24 cellular contexts compared by ENCODE assay signal in the genomic region with DNA sequence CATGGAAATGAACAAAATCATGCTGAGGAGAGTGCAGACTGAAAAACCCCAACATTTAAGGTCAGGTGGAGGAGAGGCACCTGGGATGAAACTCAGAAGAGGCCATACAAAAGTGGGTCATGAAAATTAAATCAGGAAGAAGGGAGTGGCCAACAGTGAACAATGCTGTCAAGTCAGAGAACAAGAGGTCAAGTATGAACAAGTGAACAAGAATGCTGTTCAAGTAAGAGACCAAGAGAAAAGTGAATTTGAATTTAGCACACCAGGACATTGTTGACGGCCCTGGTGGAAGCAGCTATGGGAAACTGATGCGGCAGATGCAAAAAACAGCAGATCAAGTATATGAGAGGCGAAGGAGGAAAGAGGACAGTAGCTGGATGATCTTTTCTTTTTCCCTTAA. TPM values are rescaled to one million over a fixed set of nuclear protein-coding genes. Genes with fewer than 3 reads are reported as not detected.
DNase-seq lines count a peak whose midpoint lies in the region; ATAC-seq, FAIRE-seq and TF ChIP-seq lines count a peak whose summit lies in the region.
"Had no signal": no experiment of that assay in that cellular context is flagged by ENCODE, and none has a peak within 500 bp of the region (broad histone marks: within the 10 kb centered on the region; RNA-seq: fewer than 3 reads in every experiment).

No MANE protein-coding gene starts in this region.

- H4K20me1 ChIP-seq in HepG2 (ENCODE audit: insufficient read depth, low read length) (no peaks in the 10 kb centered on the region), keratinocyte (ENCODE audit: control insufficient read depth, extremely low read depth, insufficient read depth, low read length) (no peaks in the 10 kb centered on the region)

- peaks cover 13% of the 10 kb centered on the region for H3K36me3 Mint-ChIP-seq in activated CD8-positive, alpha-beta memory T cell treated with anti-CD3 and anti-CD28 coated beads, Interleukin-2, amount 10 ng/mL, durations not matched to agents 7 days and 5 days

- TF ChIP-seq RAD21 in liver (IDR thresholded peaks at IDR 0.05) (no peak), HepG2 (CRISPR knock-in tag; IDR thresholded peaks at IDR 0.05) (no peak)

- H3K79me2 ChIP-seq in HepG2 (ENCODE audit: insufficient read depth, low read length): no peaks in the 10 kb centered on the region
- no peaks in the 10 kb centered on the region for H3K79me2 ChIP-seq in keratinocyte (ENCODE audit: control insufficient read depth, insufficient read depth, low read length)

- no peak overlapping the region for H3K9ac ChIP-seq in liver (ENCODE audit: low read depth in 1 of 2, low read length in 2 of 2)
- H3K9ac ChIP-seq in HepG2 (ENCODE audit: insufficient read depth, low read depth, low read length): no peak overlapping the region
- H3K9ac ChIP-seq in keratinocyte (ENCODE audit: control insufficient read depth, extremely low read depth, insufficient read depth, low read length): no peak overlapping the region
- no peak overlapping the region for H3K9ac ChIP-seq in kidney (ENCODE audit: low read length in 2 of 2)

- no peaks in the 10 kb centered on the region for H3K9me1 ChIP-seq in keratinocyte (ENCODE audit: control insufficient read depth, extremely low read depth, insufficient read depth, low read length)

- CTCF ChIA-PET in HepG2 (lab: Yijun Ruan, JAX; ENCODE audit: low intra/inter-chr PET ratio, low total read pairs): no interaction called here
- CTCF ChIA-PET in activated CD8-positive, alpha-beta memory T cell treated with anti-CD3 and anti-CD28 coated beads, Interleukin-2, amount 10 ng/mL, durations not matched to agents 7 days and 5 days (lab: Charles Lee): no interaction called here

- no peak overlapping the region for H3K27ac Mint-ChIP-seq in activated CD8-positive, alpha-beta memory T cell treated with anti-CD3 and anti-CD28 coated beads, Interleukin-2, amount 10 ng/mL, durations not matched to agents 7 days and 5 days
- H3K27ac Mint-ChIP-seq: activated B cell treated with CpG ODN at 0.5 μM for 24 hours; activated T-helper 17 cell treated with anti-CD3 and anti-CD28 coated beads, Interleukin-2, amount 50 U/mL, for 72 hours; nephron progenitor cell; T-helper 17 cell; type B pancreatic cell had no signal

- DNase-seq in HepG2 (ENCODE audit: low spot score) (no peak), brain microvascular endothelial cell (peak; percentile 34), keratinocyte (ENCODE audit: low read depth, low spot score) (no peak), kidney (no peak), COLO829 (ENCODE audit: low spot score) (no peak), D721Med (ENCODE audit: insufficient read length, low spot score) (no peak)
- no peak for DNase-seq in activated CD8-positive, alpha-beta memory T cell treated with anti-CD3 and anti-CD28 coated beads, Interleukin-2, amount 10 ng/mL, durations not matched to agents 7 days and 5 days
- DNase-seq: activated B cell treated with CpG ODN at 0.5 μM for 24 hours; activated CD8-positive, alpha-beta memory T cell treated with anti-CD3 and anti-CD28 coated beads for 24 hours; DMS53; mesendoderm; NCI-H1694; nephron progenitor cell; Right ventricle myocardium superior; stimulated activated naive CD4-positive, alpha-beta T cell; T-helper 17 cell had no signal

- FAIRE-seq in HepG2 (lab: Jason Lieb, UNC): no peak
- FAIRE-seq in keratinocyte (lab: Jason Lieb, UNC): peak; percentile 79
- FAIRE-seq in kidney (lab: Jason Lieb, UNC): no peak
- no peak for FAIRE-seq in D721Med (lab: Jason Lieb, UNC)
- FAIRE-seq: endometrium had no signal

- no peaks in the 10 kb centered on the region for H3K9me3 ChIP-seq in liver (ENCODE audit: control insufficient read depth in 4 of 4, low read length in 3 of 4)
- no peaks in the 10 kb centered on the region for H3K9me3 ChIP-seq in HepG2 (ENCODE audit: low read length)
- no peaks in the 10 kb centered on the region for H3K9me3 ChIP-seq in keratinocyte (ENCODE audit: control insufficient read depth, low read depth, low read length)
- no peaks in the 10 kb centered on the region for H3K9me3 ChIP-seq in kidney (ENCODE audit: control insufficient read depth in 1 of 2, low read length in 2 of 2)

- TF ChIP-seq EP300 in HepG2 (IDR thresholded peaks at IDR 0.05; ENCODE audit: low read depth in 2 of 2, low read length in 2 of 2): no peak
- TF ChIP-seq EP300 in HepG2 (CRISPR knock-in tag; IDR thresholded peaks at IDR 0.05; ENCODE audit: borderline replicate concordance): no peak

- H3K4me3 ChIP-seq in liver (ENCODE audit: low read depth in 1 of 3, low read length in 3 of 3) (no peak overlapping the region), HepG2 (replicated peaks in 1 of 3; ENCODE audit: insufficient read depth in 1 of 3, low read depth in 2 of 3, low read length in 3 of 3) (no peak overlapping the region), brain microvascular endothelial cell (ENCODE audit: low read depth, low read length) (no peak overlapping the region), keratinocyte (ENCODE audit: control insufficient read depth in 2 of 3, extremely low read depth in 1 of 3, insufficient read depth in 2 of 3, low read depth in 1 of 3, low read length in 3 of 3) (no peak overlapping the region), kidney (ENCODE audit: low read length in 2 of 2) (no peak overlapping the region)

- no peaks in the 10 kb centered on the region for H3K27me3 ChIP-seq in liver (ENCODE audit: control insufficient read depth in 4 of 4, insufficient read depth in 4 of 4, low read length in 3 of 4)
- H3K27me3 ChIP-seq in HepG2 (ENCODE audit: control insufficient read depth in 1 of 2, insufficient read depth in 2 of 2, low read length in 2 of 2): no peaks in the 10 kb centered on the region
- H3K27me3 ChIP-seq in brain microvascular endothelial cell (replicated peaks): no peaks in the 10 kb centered on the region
- no peaks in the 10 kb centered on the region for H3K27me3 ChIP-seq in keratinocyte (ENCODE audit: control insufficient read depth, extremely low read depth, insufficient read depth, low read length)

- no peak overlapping the region for H3K27ac ChIP-seq in liver (ENCODE audit: low read depth in 1 of 2, low read length in 2 of 2)
- no peak overlapping the region for H3K27ac ChIP-seq in HepG2 (ENCODE audit: extremely low read length, insufficient read depth, low read length)
- H3K27ac ChIP-seq in brain microvascular endothelial cell: peak overlapping the region; percentile 33
- H3K27ac ChIP-seq in keratinocyte (ENCODE audit: control insufficient read depth, insufficient read depth, low read length): no peak overlapping the region
- no peak overlapping the region for H3K27ac ChIP-seq in kidney (ENCODE audit: low read depth in 2 of 2, low read length in 2 of 2)

- no TSS peak for BruUV-seq in HepG2 (replicated peaks; lab: Mats Ljungman, UMichigan)

- no peak overlapping the region for H3K4me3 Mint-ChIP-seq in activated CD8-positive, alpha-beta memory T cell treated with anti-CD3 and anti-CD28 coated beads, Interleukin-2, amount 10 ng/mL, durations not matched to agents 7 days and 5 days
- H3K4me3 Mint-ChIP-seq: activated B cell treated with CpG ODN at 0.5 μM for 24 hours; activated T-helper 17 cell treated with anti-CD3 and anti-CD28 coated beads, Interleukin-2, amount 50 U/mL, for 72 hours; nephron progenitor cell; T-helper 17 cell; type B pancreatic cell had no signal

- no peaks in the 10 kb centered on the region for H3K9me3 Mint-ChIP-seq in activated CD8-positive, alpha-beta memory T cell treated with anti-CD3 and anti-CD28 coated beads, Interleukin-2, amount 10 ng/mL, durations not matched to agents 7 days and 5 days (ENCODE audit: low read depth)
- H3K9me3 Mint-ChIP-seq: activated B cell treated with CpG ODN at 0.5 μM for 24 hours; activated T-helper 17 cell treated with anti-CD3 and anti-CD28 coated beads, Interleukin-2, amount 50 U/mL, for 72 hours had no signal

- no peak for TF ChIP-seq CTCF in liver (IDR thresholded peaks at IDR 0.05; ENCODE audit: low read depth, low read length, missing input control)
- TF ChIP-seq CTCF in HepG2 (CRISPR knock-in tag; IDR thresholded peaks at IDR 0.05): no peak
- no peak for TF ChIP-seq CTCF in brain microvascular endothelial cell (IDR thresholded peaks at IDR 0.05; ENCODE audit: low read depth, low read length, missing control alignments)
- TF ChIP-seq CTCF in keratinocyte (optimal IDR thresholded peaks at IDR 0.05 in 1 of 3, IDR thresholded peaks at IDR 0.05 in 1 of 3, conservative IDR thresholded peaks at IDR 0.05 in 1 of 3; ENCODE audit: extremely low read depth in 1 of 3, insufficient read depth in 2 of 3, low read length in 3 of 3): no peak
- TF ChIP-seq CTCF in kidney (IDR thresholded peaks at IDR 0.05; ENCODE audit: borderline replicate concordance, extremely low read depth, insufficient read depth): no peak
- no peak for TF ChIP-seq CTCF in D721Med (IDR thresholded peaks at IDR 0.05; ENCODE audit: insufficient read depth, missing control alignments)

- no peaks in the 10 kb centered on the region for H3K4me1 ChIP-seq in liver (ENCODE audit: control insufficient read depth in 4 of 4, insufficient read depth in 4 of 4, low read length in 3 of 4)
- no peaks in the 10 kb centered on the region for H3K4me1 ChIP-seq in HepG2 (ENCODE audit: insufficient read depth, low read length)
- H3K4me1 ChIP-seq in keratinocyte (ENCODE audit: control insufficient read depth, extremely low read depth, insufficient read depth, low read length): peaks cover 22% of the 10 kb centered on the region
- peaks cover 0 to 2% of the 10 kb centered on the region in 2 donors for H3K4me1 ChIP-seq in kidney (ENCODE audit: control insufficient read depth in 1 of 2, insufficient read depth in 1 of 2, low read depth in 1 of 2, low read length in 2 of 2)

- H3K27me3 Mint-ChIP-seq in activated CD8-positive, alpha-beta memory T cell treated with anti-CD3 and anti-CD28 coated beads, Interleukin-2, amount 10 ng/mL, durations not matched to agents 7 days and 5 days: no peaks in the 10 kb centered on the region
- H3K27me3 Mint-ChIP-seq: activated B cell treated with CpG ODN at 0.5 μM for 24 hours; activated T-helper 17 cell treated with anti-CD3 and anti-CD28 coated beads, Interleukin-2, amount 50 U/mL, for 72 hours; T-helper 17 cell; type B pancreatic cell had no signal

- dilution Hi-C loops in keratinocyte (cut with MboI; ENCODE audit: extremely low pct_ligation_motif_present, low sequenced_read_pairs): no loop called here

- intact Hi-C loops in HepG2 (cut with micrococcal nuclease; ENCODE audit: unreplicated experiment): no loop called here
- intact Hi-C loops in kidney (cut with DNase I): no loop called here

- POLR2A ChIA-PET in HepG2 (lab: Yijun Ruan, JAX): no interaction called here

- 81% methylated on average over 3 of the region's 3 CpGs for WGBS in liver
- WGBS in HepG2 (ENCODE audit: low lambda C conversion rate): 89% methylated on average over 3 of the region's 3 CpGs

- H2AFZ ChIP-seq in HepG2 (ENCODE audit: low read length) (no peak overlapping the region), keratinocyte (ENCODE audit: control insufficient read depth, low read length) (no peak overlapping the region)

- H3K4me1 Mint-ChIP-seq in activated CD8-positive, alpha-beta memory T cell treated with anti-CD3 and anti-CD28 coated beads, Interleukin-2, amount 10 ng/mL, durations not matched to agents 7 days and 5 days: peaks cover 11% of the 10 kb centered on the region
- H3K4me1 Mint-ChIP-seq: activated B cell treated with CpG ODN at 0.5 μM for 24 hours, nephron progenitor cell had no signal

- H3K4me2 ChIP-seq in HepG2 (ENCODE audit: low read depth, low read length) (no peak overlapping the region), keratinocyte (ENCODE audit: control insufficient read depth, extremely low read depth, insufficient read depth, low read depth, low read length) (peak overlapping the region; percentile 22)

- H3K36me3 ChIP-seq in liver (ENCODE audit: control insufficient read depth in 4 of 4, insufficient read depth in 3 of 4, low read depth in 1 of 4, low read length in 3 of 4) (no peaks in the 10 kb centered on the region), HepG2 (replicated peaks in 1 of 2; ENCODE audit: control insufficient read depth in 1 of 2, insufficient read depth in 2 of 2, low read length in 2 of 2) (no peaks in the 10 kb centered on the region), brain microvascular endothelial cell (replicated peaks) (no peaks in the 10 kb centered on the region), keratinocyte (ENCODE audit: control insufficient read depth in 2 of 2, extremely low read depth in 1 of 2, insufficient read depth in 2 of 2, low read length in 2 of 2) (no peaks in the 10 kb centered on the region), kidney (ENCODE audit: control insufficient read depth in 1 of 2, insufficient read depth in 2 of 2, low read length in 2 of 2) (no peaks in the 10 kb centered on the region)

- no peak for ATAC-seq in HepG2
- ATAC-seq in activated CD8-positive, alpha-beta memory T cell treated with anti-CD3 and anti-CD28 coated beads, Interleukin-2, amount 10 ng/mL, durations not matched to agents 7 days and 5 days: no peak
- ATAC-seq: activated T-helper 17 cell treated with anti-CD3 and anti-CD28 coated beads, Interleukin-2, amount 50 U/mL, for 72 hours; T-helper 17 cell had no signal

- TF ChIP-seq POLR2A in HepG2 (IDR thresholded peaks at IDR 0.05; ENCODE audit: insufficient read depth in 1 of 2, low read depth in 2 of 2, low read length in 2 of 2): no peak

- in situ Hi-C loops in HepG2 (cut with HindIII; ENCODE audit: extremely low pct_ligation_motif_present, low pct_unique_long_range_greater_than_20kb): no loop called here
- in situ Hi-C loops in brain microvascular endothelial cell (cut with HindIII; ENCODE audit: low pct_ligation_motif_present, low sequenced_read_pairs): no loop called here

RNA-seq across cellular contexts. Expression of gene CEP41, which starts 7.9 kb away (rescaled TPM):
- total RNA-seq in liver (1 to 10 TPM; 2.3 to 2.9 TPM), HepG2 (2016; rRNA removed; fragmentation: Illumina TruSeq; extraction: Trizol) (8.5 and 8.7 TPM in 2 replicates), kidney (12.7 TPM)
- polyA plus RNA-seq in liver (1 to 10 TPM; 2.7 to 3.5 TPM), HepG2 (2011; rRNA removed) (8.1 and 9.0 TPM in 2 replicates), keratinocyte (10.1 to 21.5 TPM (median 13.4 TPM) in 3 replicates), kidney (ENCODE audit: insufficient read depth, low read depth, low replicate concordance) (8.1 TPM)
- 1.4 and 1.5 TPM in 2 replicates for total RNA-seq in HepG2 (2016; cell fraction: cytosol; rRNA removed; fragmentation: Illumina TruSeq; extraction: Trizol; ENCODE audit: low read depth)
- 7.4 and 7.9 TPM in 2 replicates for total RNA-seq in HepG2 (2016; cell fraction: insoluble cytoplasmic fraction; rRNA removed; fragmentation: Illumina TruSeq; extraction: Trizol)
- 3.0 and 4.0 TPM in 2 replicates for total RNA-seq in HepG2 (2016; cell fraction: membrane; rRNA removed; fragmentation: Illumina TruSeq; extraction: Trizol)
- 10.6 and 11.1 TPM in 2 replicates for total RNA-seq in HepG2 (2016; cell fraction: nucleus; rRNA removed; fragmentation: Illumina TruSeq; extraction: Trizol)
- 6.4 and 7.7 TPM in 2 replicates for polyA plus RNA-seq in HepG2 (2011; cell fraction: cytosol; rRNA removed)
- polyA plus RNA-seq in HepG2 (2011; cell fraction: nucleus; rRNA removed): 3.8 and 5.7 TPM in 2 replicates
- polyA plus RNA-seq in HepG2 (2012): 3.7 and 5.1 TPM in 2 replicates
- polyA plus RNA-seq in HepG2 (2016; cell fraction: cytosol; fragmentation: Illumina TruSeq; extraction: Trizol; ENCODE audit: low read depth): 2.5 and 2.6 TPM in 2 replicates
- polyA plus RNA-seq in HepG2 (2016; cell fraction: insoluble cytoplasmic fraction; fragmentation: Illumina TruSeq; extraction: Trizol; ENCODE audit: low read depth): 10.0 and 12.3 TPM in 2 replicates
- polyA plus RNA-seq in HepG2 (2016; cell fraction: membrane; fragmentation: Illumina TruSeq; extraction: Trizol; ENCODE audit: low read depth): 3.4 and 3.6 TPM in 2 replicates
- polyA plus RNA-seq in HepG2 (2016; cell fraction: nucleus; fragmentation: Illumina TruSeq; extraction: Trizol; ENCODE audit: insufficient read depth, low read depth): 12.0 and 12.7 TPM in 2 replicates
- polyA minus RNA-seq in HepG2 (2011; rRNA and poly(A)+ RNA removed; ENCODE audit: low replicate concordance): 5.8 and 8.1 TPM in 2 replicates
- 4.9 and 5.2 TPM in 2 replicates for polyA minus RNA-seq in HepG2 (2011; cell fraction: cytosol; rRNA and poly(A)+ RNA removed)
- polyA minus RNA-seq in HepG2 (2011; cell fraction: nucleus; rRNA and poly(A)+ RNA removed): 6.3 and 9.1 TPM in 2 replicates
- 2.1 TPM for polyA plus RNA-seq in keratinocyte (2011; ENCODE audit: low read depth)
- polyA plus RNA-seq in keratinocyte (2011; cell fraction: cytosol; rRNA removed): 6.8 and 8.6 TPM in 2 replicates
- 16.0 and 17.1 TPM in 2 replicates for polyA plus RNA-seq in keratinocyte (2011; cell fraction: nucleus; rRNA removed)
- polyA plus RNA-seq in keratinocyte (2012; ENCODE audit: low replicate concordance): 4.4 and 9.6 TPM in 2 replicates
- polyA minus RNA-seq in keratinocyte: 4.9 to 8.7 TPM (median 8.7 TPM) in 3 replicates
- 8.6 TPM for polyA minus RNA-seq in keratinocyte (2011; cell fraction: cytosol; rRNA and poly(A)+ RNA removed)
- polyA minus RNA-seq in keratinocyte (2011; cell fraction: nucleus; rRNA and poly(A)+ RNA removed): 6.3 and 15.1 TPM in 2 replicates
- 10 to 100 TPM; 22.0 to 23.3 TPM for total RNA-seq in activated CD8-positive, alpha-beta memory T cell treated with anti-CD3 and anti-CD28 coated beads, Interleukin-2, amount 10 ng/mL, durations not matched to agents 7 days and 5 days

RNA-seq across cellular contexts. Expression of gene CPA1, which starts 52.6 kb away (rescaled TPM):
- total RNA-seq in liver: under 1 TPM in 1 of 2 donors, not detected in 1; 0.42 TPM
- under 1 TPM in 1 of 2 donors, not detected in 1; 0.07 TPM for polyA plus RNA-seq in liver
- 0.20 TPM in 1 of 2 replicates, not detected in the other for total RNA-seq in HepG2 (2016; rRNA removed; fragmentation: Illumina TruSeq; extraction: Trizol)
- 0.20 and 0.35 TPM in 2 replicates for total RNA-seq in HepG2 (2016; cell fraction: cytosol; rRNA removed; fragmentation: Illumina TruSeq; extraction: Trizol; ENCODE audit: low read depth)
- total RNA-seq in HepG2 (2016; cell fraction: insoluble cytoplasmic fraction; rRNA removed; fragmentation: Illumina TruSeq; extraction: Trizol): not detected in 2 replicates
- total RNA-seq in HepG2 (2016; cell fraction: membrane; rRNA removed; fragmentation: Illumina TruSeq; extraction: Trizol): 0.34 TPM in 1 of 2 replicates, not detected in the other
- total RNA-seq in HepG2 (2016; cell fraction: nucleus; rRNA removed; fragmentation: Illumina TruSeq; extraction: Trizol): not detected in 2 replicates
- 0.57 and 0.58 TPM in 2 replicates for polyA plus RNA-seq in HepG2 (2011; rRNA removed)
- 0.42 and 0.77 TPM in 2 replicates for polyA plus RNA-seq in HepG2 (2011; cell fraction: cytosol; rRNA removed)
- polyA plus RNA-seq in HepG2 (2011; cell fraction: nucleus; rRNA removed): 1.2 and 2.4 TPM in 2 replicates
- 0.16 TPM in 1 of 2 replicates, not detected in the other for polyA plus RNA-seq in HepG2 (2012)
- polyA plus RNA-seq in HepG2 (2016; cell fraction: cytosol; fragmentation: Illumina TruSeq; extraction: Trizol; ENCODE audit: low read depth): 0.17 and 0.27 TPM in 2 replicates
- 0.22 TPM in 1 of 2 replicates, not detected in the other for polyA plus RNA-seq in HepG2 (2016; cell fraction: insoluble cytoplasmic fraction; fragmentation: Illumina TruSeq; extraction: Trizol; ENCODE audit: low read depth)
- 0.14 TPM in 1 of 2 replicates, not detected in the other for polyA plus RNA-seq in HepG2 (2016; cell fraction: membrane; fragmentation: Illumina TruSeq; extraction: Trizol; ENCODE audit: low read depth)
- not detected in 2 replicates for polyA plus RNA-seq in HepG2 (2016; cell fraction: nucleus; fragmentation: Illumina TruSeq; extraction: Trizol; ENCODE audit: insufficient read depth, low read depth)
- not detected in 2 replicates for polyA minus RNA-seq in HepG2 (2011; rRNA and poly(A)+ RNA removed; ENCODE audit: low replicate concordance)
- polyA minus RNA-seq in HepG2 (2011; cell fraction: cytosol; rRNA and poly(A)+ RNA removed): not detected in 2 replicates
- 0.90 and 1.2 TPM in 2 replicates for polyA minus RNA-seq in HepG2 (2011; cell fraction: nucleus; rRNA and poly(A)+ RNA removed)
- polyA plus RNA-seq in keratinocyte: not detected in 3 replicates
- polyA plus RNA-seq in keratinocyte (2011; ENCODE audit: low read depth): not detected
- not detected in 2 replicates for polyA plus RNA-seq in keratinocyte (2011; cell fraction: cytosol; rRNA removed)
- polyA plus RNA-seq in keratinocyte (2011; cell fraction: nucleus; rRNA removed): not detected in 2 replicates
- not detected in 2 replicates for polyA plus RNA-seq in keratinocyte (2012; ENCODE audit: low replicate concordance)
- polyA minus RNA-seq in keratinocyte: 0.56 TPM in 1 of 3 replicates, not detected in the others
- not detected for polyA minus RNA-seq in keratinocyte (2011; cell fraction: cytosol; rRNA and poly(A)+ RNA removed)
- polyA minus RNA-seq in keratinocyte (2011; cell fraction: nucleus; rRNA and poly(A)+ RNA removed): not detected in 2 replicates
- 0.50 TPM for total RNA-seq in kidney
- 1.1 TPM for polyA plus RNA-seq in kidney (ENCODE audit: insufficient read depth, low read depth, low replicate concordance)
- total RNA-seq in activated CD8-positive, alpha-beta memory T cell treated with anti-CD3 and anti-CD28 coated beads, Interleukin-2, amount 10 ng/mL, durations not matched to agents 7 days and 5 days: not detected
- total RNA-seq: activated B cell treated with CpG ODN at 0.5 μM for 24 hours; activated T-helper 17 cell treated with anti-CD3 and anti-CD28 coated beads, Interleukin-2, amount 50 U/mL, for 72 hours; glomerular endothelial cell; NCI-H460; pulmonary artery endothelial cell; Right ventricle myocardium superior; T-helper 17 cell had no signal

RNA-seq across cellular contexts. Expression of gene MEST, which starts 59.0 kb away (rescaled TPM):
- total RNA-seq in liver (10 to 100 TPM; 23.3 to 42.4 TPM), HepG2 (2016; rRNA removed; fragmentation: Illumina TruSeq; extraction: Trizol) (49.5 and 51.3 TPM in 2 replicates), kidney (31.0 TPM)
- polyA plus RNA-seq in liver (10 to 100 TPM; 12.6 to 22.7 TPM), HepG2 (2011; rRNA removed) (49.7 and 54.6 TPM in 2 replicates), keratinocyte (3.7 to 5.8 TPM (median 3.8 TPM) in 3 replicates), kidney (ENCODE audit: insufficient read depth, low read depth, low replicate concordance) (23.6 TPM)
- 19.0 and 20.2 TPM in 2 replicates for total RNA-seq in HepG2 (2016; cell fraction: cytosol; rRNA removed; fragmentation: Illumina TruSeq; extraction: Trizol; ENCODE audit: low read depth)
- 48.3 and 49.2 TPM in 2 replicates for total RNA-seq in HepG2 (2016; cell fraction: insoluble cytoplasmic fraction; rRNA removed; fragmentation: Illumina TruSeq; extraction: Trizol)
- 66.9 and 68.4 TPM in 2 replicates for total RNA-seq in HepG2 (2016; cell fraction: membrane; rRNA removed; fragmentation: Illumina TruSeq; extraction: Trizol)
- total RNA-seq in HepG2 (2016; cell fraction: nucleus; rRNA removed; fragmentation: Illumina TruSeq; extraction: Trizol): 32.7 and 34.1 TPM in 2 replicates
- polyA plus RNA-seq in HepG2 (2011; cell fraction: cytosol; rRNA removed): 37.9 and 63.6 TPM in 2 replicates
- 18.8 and 26.3 TPM in 2 replicates for polyA plus RNA-seq in HepG2 (2011; cell fraction: nucleus; rRNA removed)
- polyA plus RNA-seq in HepG2 (2012): 29.5 and 48.0 TPM in 2 replicates
- polyA plus RNA-seq in HepG2 (2016; cell fraction: cytosol; fragmentation: Illumina TruSeq; extraction: Trizol; ENCODE audit: low read depth): 20.0 and 26.6 TPM in 2 replicates
- polyA plus RNA-seq in HepG2 (2016; cell fraction: insoluble cytoplasmic fraction; fragmentation: Illumina TruSeq; extraction: Trizol; ENCODE audit: low read depth): 48.3 and 55.2 TPM in 2 replicates
- 60.1 and 64.4 TPM in 2 replicates for polyA plus RNA-seq in HepG2 (2016; cell fraction: membrane; fragmentation: Illumina TruSeq; extraction: Trizol; ENCODE audit: low read depth)
- polyA plus RNA-seq in HepG2 (2016; cell fraction: nucleus; fragmentation: Illumina TruSeq; extraction: Trizol; ENCODE audit: insufficient read depth, low read depth): 46.5 and 51.1 TPM in 2 replicates
- polyA minus RNA-seq in HepG2 (2011; rRNA and poly(A)+ RNA removed; ENCODE audit: low replicate concordance): 60.0 and 103 TPM in 2 replicates
- 25.5 and 40.2 TPM in 2 replicates for polyA minus RNA-seq in HepG2 (2011; cell fraction: cytosol; rRNA and poly(A)+ RNA removed)
- 20.6 and 29.3 TPM in 2 replicates for polyA minus RNA-seq in HepG2 (2011; cell fraction: nucleus; rRNA and poly(A)+ RNA removed)
- 0.54 TPM for polyA plus RNA-seq in keratinocyte (2011; ENCODE audit: low read depth)
- polyA plus RNA-seq in keratinocyte (2011; cell fraction: cytosol; rRNA removed): 4.4 and 5.1 TPM in 2 replicates
- polyA plus RNA-seq in keratinocyte (2011; cell fraction: nucleus; rRNA removed): 2.8 and 7.7 TPM in 2 replicates
- polyA plus RNA-seq in keratinocyte (2012; ENCODE audit: low replicate concordance): 1.3 and 2.9 TPM in 2 replicates
- 5.8 to 8.4 TPM (median 6.8 TPM) in 3 replicates for polyA minus RNA-seq in keratinocyte
- polyA minus RNA-seq in keratinocyte (2011; cell fraction: cytosol; rRNA and poly(A)+ RNA removed): 7.5 TPM
- polyA minus RNA-seq in keratinocyte (2011; cell fraction: nucleus; rRNA and poly(A)+ RNA removed): 3.0 and 3.3 TPM in 2 replicates
- total RNA-seq in activated CD8-positive, alpha-beta memory T cell treated with anti-CD3 and anti-CD28 coated beads, Interleukin-2, amount 10 ng/mL, durations not matched to agents 7 days and 5 days: 1 to 10 TPM; 2.5 to 3.2 TPM
- total RNA-seq: A172 had no signal
